In genomic region chr14:94001501-94002396, GRCh38 we compare ENCODE assay signal across 8 cellular contexts. TPM values are rescaled to one million over a fixed set of nuclear protein-coding genes. Genes with fewer than 3 reads are reported as not detected.
DNase-seq lines count a peak whose midpoint lies in the region; ATAC-seq, FAIRE-seq and TF ChIP-seq lines count a peak whose summit lies in the region.

No MANE protein-coding gene starts in this region.

- no peaks in the 10 kb centered on the region for H3K9me3 Mint-ChIP-seq in naive thymus-derived CD8-positive, alpha-beta T cell

- TF ChIP-seq POLR2A in GM12892 (IDR thresholded peaks at IDR 0.05; ENCODE audit: low read depth, low read length) = no peak
- TF ChIP-seq POLR2A in erythroblast (IDR thresholded peaks at IDR 0.05; ENCODE audit: low read length) = no peak

- FAIRE-seq in GM12892 (lab: Jason Lieb, UNC) = peak; percentile 94

- DNase-seq in A172 (ENCODE audit: low spot score) (peak; percentile 63), GM12892 (ENCODE audit: insufficient read length) (no peak), NOMO-1 treated with DMSO at 0.1 percent for 48 hours (lab: John Stamatoyannopoulos, UW; ENCODE audit: unreplicated experiment) (peak; percentile 48), erythroblast (lab: John Stamatoyannopoulos, UW) (peak; percentile 55 to 70)
- peak; percentile 60 for DNase-seq in activated CD8-positive, alpha-beta memory T cell treated with anti-CD3 and anti-CD28 coated beads, Interleukin-2, amount 50 U/mL, for 4 hours
- peak in 9 of 10 donors; percentile 17 to 59 (median 51) for DNase-seq in naive thymus-derived CD8-positive, alpha-beta T cell
- peak; percentile 14 to 60 (median 21) for DNase-seq in stimulated activated naive CD4-positive, alpha-beta T cell (lab: John Stamatoyannopoulos, UW)

- H3K4me3 Mint-ChIP-seq in naive thymus-derived CD8-positive, alpha-beta T cell = peak overlapping the region in 5 of 10 donors; percentile 1 to 61 (median 27)

- peaks cover 6 to 12% (median 8%) of the 10 kb centered on the region in 4 donors for H3K4me1 Mint-ChIP-seq in naive thymus-derived CD8-positive, alpha-beta T cell

- no peaks in the 10 kb centered on the region for H3K36me3 Mint-ChIP-seq in naive thymus-derived CD8-positive, alpha-beta T cell

- peak; percentile 51 for ATAC-seq in HG03565 (IDR thresholded peaks at IDR 0.05; ENCODE audit: unreplicated experiment)
- ATAC-seq in naive thymus-derived CD8-positive, alpha-beta T cell = peak; percentile 81 to 90

- H3K27ac Mint-ChIP-seq in naive thymus-derived CD8-positive, alpha-beta T cell = peak overlapping the region in 1 of 10 donors; percentile 55

- POLR2A ChIA-PET in naive thymus-derived CD8-positive, alpha-beta T cell (lab: Charles Lee) = interaction anchor here (0.6 to 1.4 kb wide), 6 partner anchors 16 to 63 kb away, joined by 3 to 7 read pairs (median 4); no protein-coding TSS in a partner anchor

- H3K27me3 Mint-ChIP-seq in naive thymus-derived CD8-positive, alpha-beta T cell = peaks cover 6 to 35% (median 16%) of the 10 kb centered on the region in 5 donors

RNA-seq across cellular contexts. Expression of gene CCDC197, which starts 4.6 kb away (rescaled TPM):
- not detected in 2 replicates for total RNA-seq in A172 (2014; rRNA removed; shearing (Covaris generic))
- polyA plus RNA-seq in GM12892 (2012; ENCODE audit: missing spikeins) = not detected
- not detected for total RNA-seq in naive thymus-derived CD8-positive, alpha-beta T cell
- not detected for polyA plus RNA-seq in naive thymus-derived CD8-positive, alpha-beta T cell

RNA-seq across cellular contexts. Expression of gene OTUB2, which starts 24.4 kb away (rescaled TPM):
- total RNA-seq in A172 (2014; rRNA removed; shearing (Covaris generic)) = 0.53 and 1.2 TPM in 2 replicates
- 0.57 TPM for polyA plus RNA-seq in GM12892 (2012; ENCODE audit: missing spikeins)
- total RNA-seq in naive thymus-derived CD8-positive, alpha-beta T cell = under 1 TPM; 0.16 to 0.22 TPM
- polyA plus RNA-seq in naive thymus-derived CD8-positive, alpha-beta T cell = under 1 TPM; 0.10 to 0.23 (median 0.11) TPM

RNA-seq across cellular contexts. Expression of gene ASB2, which starts 25.4 kb away (rescaled TPM):
- not detected in 2 replicates for total RNA-seq in A172 (2014; rRNA removed; shearing (Covaris generic))
- 25.2 TPM for polyA plus RNA-seq in GM12892 (2012; ENCODE audit: missing spikeins)
- total RNA-seq in naive thymus-derived CD8-positive, alpha-beta T cell = 1 to 10 TPM; 1.5 to 1.8 TPM
- 1 to 10 TPM in 1 of 3 donors, not detected in 2; 2.0 TPM for polyA plus RNA-seq in naive thymus-derived CD8-positive, alpha-beta T cell
